1 cellular context compared by ENCODE assay signal in genomic region chr9:26955921-26956886, GRCh38.
TF ChIP-seq lines count a peak whose summit lies in the region.

Gene IFT74 (plus strand): TSS chr9:26956412. CDS start chr9:26961968, 5,556 bp downstream.

TF ChIP-seq in HepG2, 621 proteins besides CTCF, POLR2A, EP300 and RAD21 (continued from another document and continues in another):
- TF ChIP-seq HBP1 (CRISPR knock-in tag; IDR thresholded peaks at IDR 0.05; ENCODE audit: low read depth) (peak; percentile 61), TGIF2 (CRISPR knock-in tag; IDR thresholded peaks at IDR 0.05) (no peak), ZBTB7A (CRISPR knock-in tag; IDR thresholded peaks at IDR 0.05) (peak; percentile 56; the same call in 1 of the 2 replicates), ZNF597 (CRISPR knock-in tag; IDR thresholded peaks at IDR 0.05) (no peak), MAZ (IDR thresholded peaks at IDR 0.05; ENCODE audit: borderline replicate concordance, low read depth, low read length) (no peak), MAZ (CRISPR knock-in tag; IDR thresholded peaks at IDR 0.05; ENCODE audit: low read depth) (peak; percentile 65; the same call in 1 of the 2 replicates), ZNF709 (CRISPR knock-in tag; IDR thresholded peaks at IDR 0.05) (0 out of 2 replicates have a peak, but pooled peaks have one; percentile 63), YEATS2 (CRISPR knock-in tag; IDR thresholded peaks at IDR 0.05; ENCODE audit: borderline replicate concordance) (peak; percentile 91; the same call in 1 of the 2 replicates), XRCC5 (optimal IDR thresholded peaks at IDR 0.05; ENCODE audit: low read length) (no peak), ZNF274 (CRISPR knock-in tag; IDR thresholded peaks at IDR 0.05) (0 out of 2 replicates have a peak, but pooled peaks have one; percentile 57), ZNF350 (CRISPR knock-in tag; IDR thresholded peaks at IDR 0.05; ENCODE audit: borderline replicate concordance, low read depth) (peak; percentile 76; the same call in 1 of the 2 replicates), PHF21A (CRISPR knock-in tag; IDR thresholded peaks at IDR 0.05) (peak; percentile 28; the same call in 1 of the 2 replicates), HMG20A (CRISPR knock-in tag; IDR thresholded peaks at IDR 0.05; ENCODE audit: borderline replicate concordance) (no peak), SP2 (CRISPR knock-in tag; IDR thresholded peaks at IDR 0.05) (peak; percentile 86), MIXL1 (CRISPR knock-in tag; IDR thresholded peaks at IDR 0.05) (0 out of 2 replicates have a peak, but pooled peaks have one; percentile 56), SRY (CRISPR knock-in tag; IDR thresholded peaks at IDR 0.05) (no peak; the same call in 1 of the 2 replicates), SRSF4 (IDR thresholded peaks at IDR 0.05; ENCODE audit: low read depth, low read length, poor library complexity, severe bottlenecking) (no peak), ZNF337 (CRISPR knock-in tag; IDR thresholded peaks at IDR 0.05; ENCODE audit: borderline replicate concordance, low read depth) (no peak), NFE2L2 (IDR thresholded peaks at IDR 0.05; ENCODE audit: low read length) (no peak), STAG1 (CRISPR knock-in tag; IDR thresholded peaks at IDR 0.05) (no peak), GPN1 (CRISPR knock-in tag; IDR thresholded peaks at IDR 0.05; ENCODE audit: borderline replicate concordance) (no peak), SUZ12 (IDR thresholded peaks at IDR 0.05; ENCODE audit: low read depth, low read length) (no peak), GTF2F1 (IDR thresholded peaks at IDR 0.05; ENCODE audit: low read length) (no peak), ZNF644 (CRISPR knock-in tag; IDR thresholded peaks at IDR 0.05; ENCODE audit: low read depth) (no peak), NFKB2 (CRISPR knock-in tag; IDR thresholded peaks at IDR 0.05; ENCODE audit: borderline replicate concordance) (peak; percentile 73; the same call in 1 of the 2 replicates)
- TF ChIP-seq, protein P1, sequence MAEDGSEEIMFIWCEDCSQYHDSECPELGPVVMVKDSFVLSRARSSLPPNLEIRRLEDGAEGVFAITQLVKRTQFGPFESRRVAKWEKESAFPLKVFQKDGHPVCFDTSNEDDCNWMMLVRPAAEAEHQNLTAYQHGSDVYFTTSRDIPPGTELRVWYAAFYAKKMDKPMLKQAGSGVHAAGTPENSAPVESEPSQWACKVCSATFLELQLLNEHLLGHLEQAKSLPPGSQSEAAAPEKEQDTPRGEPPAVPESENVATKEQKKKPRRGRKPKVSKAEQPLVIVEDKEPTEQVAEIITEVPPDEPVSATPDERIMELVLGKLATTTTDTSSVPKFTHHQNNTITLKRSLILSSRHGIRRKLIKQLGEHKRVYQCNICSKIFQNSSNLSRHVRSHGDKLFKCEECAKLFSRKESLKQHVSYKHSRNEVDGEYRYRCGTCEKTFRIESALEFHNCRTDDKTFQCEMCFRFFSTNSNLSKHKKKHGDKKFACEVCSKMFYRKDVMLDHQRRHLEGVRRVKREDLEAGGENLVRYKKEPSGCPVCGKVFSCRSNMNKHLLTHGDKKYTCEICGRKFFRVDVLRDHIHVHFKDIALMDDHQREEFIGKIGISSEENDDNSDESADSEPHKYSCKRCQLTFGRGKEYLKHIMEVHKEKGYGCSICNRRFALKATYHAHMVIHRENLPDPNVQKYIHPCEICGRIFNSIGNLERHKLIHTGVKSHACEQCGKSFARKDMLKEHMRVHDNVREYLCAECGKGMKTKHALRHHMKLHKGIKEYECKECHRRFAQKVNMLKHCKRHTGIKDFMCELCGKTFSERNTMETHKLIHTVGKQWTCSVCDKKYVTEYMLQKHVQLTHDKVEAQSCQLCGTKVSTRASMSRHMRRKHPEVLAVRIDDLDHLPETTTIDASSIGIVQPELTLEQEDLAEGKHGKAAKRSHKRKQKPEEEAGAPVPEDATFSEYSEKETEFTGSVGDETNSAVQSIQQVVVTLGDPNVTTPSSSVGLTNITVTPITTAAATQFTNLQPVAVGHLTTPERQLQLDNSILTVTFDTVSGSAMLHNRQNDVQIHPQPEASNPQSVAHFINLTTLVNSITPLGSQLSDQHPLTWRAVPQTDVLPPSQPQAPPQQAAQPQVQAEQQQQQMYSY (CRISPR knock-in tag; IDR thresholded peaks at IDR 0.05) = peak; percentile 94
- TF ChIP-seq, protein P2, sequence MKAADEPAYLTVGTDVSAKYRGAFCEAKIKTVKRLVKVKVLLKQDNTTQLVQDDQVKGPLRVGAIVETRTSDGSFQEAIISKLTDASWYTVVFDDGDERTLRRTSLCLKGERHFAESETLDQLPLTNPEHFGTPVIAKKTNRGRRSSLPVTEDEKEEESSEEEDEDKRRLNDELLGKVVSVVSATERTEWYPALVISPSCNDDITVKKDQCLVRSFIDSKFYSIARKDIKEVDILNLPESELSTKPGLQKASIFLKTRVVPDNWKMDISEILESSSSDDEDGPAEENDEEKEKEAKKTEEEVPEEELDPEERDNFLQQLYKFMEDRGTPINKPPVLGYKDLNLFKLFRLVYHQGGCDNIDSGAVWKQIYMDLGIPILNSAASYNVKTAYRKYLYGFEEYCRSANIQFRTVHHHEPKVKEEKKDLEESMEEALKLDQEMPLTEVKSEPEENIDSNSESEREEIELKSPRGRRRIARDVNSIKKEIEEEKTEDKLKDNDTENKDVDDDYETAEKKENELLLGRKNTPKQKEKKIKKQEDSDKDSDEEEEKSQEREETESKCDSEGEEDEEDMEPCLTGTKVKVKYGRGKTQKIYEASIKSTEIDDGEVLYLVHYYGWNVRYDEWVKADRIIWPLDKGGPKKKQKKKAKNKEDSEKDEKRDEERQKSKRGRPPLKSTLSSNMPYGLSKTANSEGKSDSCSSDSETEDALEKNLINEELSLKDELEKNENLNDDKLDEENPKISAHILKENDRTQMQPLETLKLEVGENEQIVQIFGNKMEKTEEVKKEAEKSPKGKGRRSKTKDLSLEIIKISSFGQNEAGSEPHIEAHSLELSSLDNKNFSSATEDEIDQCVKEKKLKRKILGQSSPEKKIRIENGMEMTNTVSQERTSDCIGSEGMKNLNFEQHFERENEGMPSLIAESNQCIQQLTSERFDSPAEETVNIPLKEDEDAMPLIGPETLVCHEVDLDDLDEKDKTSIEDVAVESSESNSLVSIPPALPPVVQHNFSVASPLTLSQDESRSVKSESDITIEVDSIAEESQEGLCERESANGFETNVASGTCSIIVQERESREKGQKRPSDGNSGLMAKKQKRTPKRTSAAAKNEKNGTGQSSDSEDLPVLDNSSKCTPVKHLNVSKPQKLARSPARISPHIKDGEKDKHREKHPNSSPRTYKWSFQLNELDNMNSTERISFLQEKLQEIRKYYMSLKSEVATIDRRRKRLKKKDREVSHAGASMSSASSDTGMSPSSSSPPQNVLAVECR (CRISPR knock-in tag; IDR thresholded peaks at IDR 0.05; ENCODE audit: borderline replicate concordance) = peak; percentile 91
- TF ChIP-seq, protein P3, sequence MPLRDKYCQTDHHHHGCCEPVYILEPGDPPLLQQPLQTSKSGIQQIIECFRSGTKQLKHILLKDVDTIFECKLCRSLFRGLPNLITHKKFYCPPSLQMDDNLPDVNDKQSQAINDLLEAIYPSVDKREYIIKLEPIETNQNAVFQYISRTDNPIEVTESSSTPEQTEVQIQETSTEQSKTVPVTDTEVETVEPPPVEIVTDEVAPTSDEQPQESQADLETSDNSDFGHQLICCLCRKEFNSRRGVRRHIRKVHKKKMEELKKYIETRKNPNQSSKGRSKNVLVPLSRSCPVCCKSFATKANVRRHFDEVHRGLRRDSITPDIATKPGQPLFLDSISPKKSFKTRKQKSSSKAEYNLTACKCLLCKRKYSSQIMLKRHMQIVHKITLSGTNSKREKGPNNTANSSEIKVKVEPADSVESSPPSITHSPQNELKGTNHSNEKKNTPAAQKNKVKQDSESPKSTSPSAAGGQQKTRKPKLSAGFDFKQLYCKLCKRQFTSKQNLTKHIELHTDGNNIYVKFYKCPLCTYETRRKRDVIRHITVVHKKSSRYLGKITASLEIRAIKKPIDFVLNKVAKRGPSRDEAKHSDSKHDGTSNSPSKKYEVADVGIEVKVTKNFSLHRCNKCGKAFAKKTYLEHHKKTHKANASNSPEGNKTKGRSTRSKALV (CRISPR knock-in tag; IDR thresholded peaks at IDR 0.05) = no peak
- TF ChIP-seq, protein P4, sequence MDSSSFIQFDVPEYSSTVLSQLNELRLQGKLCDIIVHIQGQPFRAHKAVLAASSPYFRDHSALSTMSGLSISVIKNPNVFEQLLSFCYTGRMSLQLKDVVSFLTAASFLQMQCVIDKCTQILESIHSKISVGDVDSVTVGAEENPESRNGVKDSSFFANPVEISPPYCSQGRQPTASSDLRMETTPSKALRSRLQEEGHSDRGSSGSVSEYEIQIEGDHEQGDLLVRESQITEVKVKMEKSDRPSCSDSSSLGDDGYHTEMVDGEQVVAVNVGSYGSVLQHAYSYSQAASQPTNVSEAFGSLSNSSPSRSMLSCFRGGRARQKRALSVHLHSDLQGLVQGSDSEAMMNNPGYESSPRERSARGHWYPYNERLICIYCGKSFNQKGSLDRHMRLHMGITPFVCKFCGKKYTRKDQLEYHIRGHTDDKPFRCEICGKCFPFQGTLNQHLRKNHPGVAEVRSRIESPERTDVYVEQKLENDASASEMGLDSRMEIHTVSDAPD (CRISPR knock-in tag; IDR thresholded peaks at IDR 0.05) = no peak
- TF ChIP-seq, protein P5, sequence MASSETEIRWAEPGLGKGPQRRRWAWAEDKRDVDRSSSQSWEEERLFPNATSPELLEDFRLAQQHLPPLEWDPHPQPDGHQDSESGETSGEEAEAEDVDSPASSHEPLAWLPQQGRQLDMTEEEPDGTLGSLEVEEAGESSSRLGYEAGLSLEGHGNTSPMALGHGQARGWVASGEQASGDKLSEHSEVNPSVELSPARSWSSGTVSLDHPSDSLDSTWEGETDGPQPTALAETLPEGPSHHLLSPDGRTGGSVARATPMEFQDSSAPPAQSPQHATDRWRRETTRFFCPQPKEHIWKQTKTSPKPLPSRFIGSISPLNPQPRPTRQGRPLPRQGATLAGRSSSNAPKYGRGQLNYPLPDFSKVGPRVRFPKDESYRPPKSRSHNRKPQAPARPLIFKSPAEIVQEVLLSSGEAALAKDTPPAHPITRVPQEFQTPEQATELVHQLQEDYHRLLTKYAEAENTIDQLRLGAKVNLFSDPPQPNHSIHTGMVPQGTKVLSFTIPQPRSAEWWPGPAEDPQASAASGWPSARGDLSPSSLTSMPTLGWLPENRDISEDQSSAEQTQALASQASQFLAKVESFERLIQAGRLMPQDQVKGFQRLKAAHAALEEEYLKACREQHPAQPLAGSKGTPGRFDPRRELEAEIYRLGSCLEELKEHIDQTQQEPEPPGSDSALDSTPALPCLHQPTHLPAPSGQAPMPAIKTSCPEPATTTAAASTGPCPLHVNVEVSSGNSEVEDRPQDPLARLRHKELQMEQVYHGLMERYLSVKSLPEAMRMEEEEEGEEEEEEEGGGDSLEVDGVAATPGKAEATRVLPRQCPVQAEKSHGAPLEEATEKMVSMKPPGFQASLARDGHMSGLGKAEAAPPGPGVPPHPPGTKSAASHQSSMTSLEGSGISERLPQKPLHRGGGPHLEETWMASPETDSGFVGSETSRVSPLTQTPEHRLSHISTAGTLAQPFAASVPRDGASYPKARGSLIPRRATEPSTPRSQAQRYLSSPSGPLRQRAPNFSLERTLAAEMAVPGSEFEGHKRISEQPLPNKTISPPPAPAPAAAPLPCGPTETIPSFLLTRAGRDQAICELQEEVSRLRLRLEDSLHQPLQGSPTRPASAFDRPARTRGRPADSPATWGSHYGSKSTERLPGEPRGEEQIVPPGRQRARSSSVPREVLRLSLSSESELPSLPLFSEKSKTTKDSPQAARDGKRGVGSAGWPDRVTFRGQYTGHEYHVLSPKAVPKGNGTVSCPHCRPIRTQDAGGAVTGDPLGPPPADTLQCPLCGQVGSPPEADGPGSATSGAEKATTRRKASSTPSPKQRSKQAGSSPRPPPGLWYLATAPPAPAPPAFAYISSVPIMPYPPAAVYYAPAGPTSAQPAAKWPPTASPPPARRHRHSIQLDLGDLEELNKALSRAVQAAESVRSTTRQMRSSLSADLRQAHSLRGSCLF (CRISPR knock-in tag; IDR thresholded peaks at IDR 0.05; ENCODE audit: borderline replicate concordance) = no peak
- TF ChIP-seq, protein P6, sequence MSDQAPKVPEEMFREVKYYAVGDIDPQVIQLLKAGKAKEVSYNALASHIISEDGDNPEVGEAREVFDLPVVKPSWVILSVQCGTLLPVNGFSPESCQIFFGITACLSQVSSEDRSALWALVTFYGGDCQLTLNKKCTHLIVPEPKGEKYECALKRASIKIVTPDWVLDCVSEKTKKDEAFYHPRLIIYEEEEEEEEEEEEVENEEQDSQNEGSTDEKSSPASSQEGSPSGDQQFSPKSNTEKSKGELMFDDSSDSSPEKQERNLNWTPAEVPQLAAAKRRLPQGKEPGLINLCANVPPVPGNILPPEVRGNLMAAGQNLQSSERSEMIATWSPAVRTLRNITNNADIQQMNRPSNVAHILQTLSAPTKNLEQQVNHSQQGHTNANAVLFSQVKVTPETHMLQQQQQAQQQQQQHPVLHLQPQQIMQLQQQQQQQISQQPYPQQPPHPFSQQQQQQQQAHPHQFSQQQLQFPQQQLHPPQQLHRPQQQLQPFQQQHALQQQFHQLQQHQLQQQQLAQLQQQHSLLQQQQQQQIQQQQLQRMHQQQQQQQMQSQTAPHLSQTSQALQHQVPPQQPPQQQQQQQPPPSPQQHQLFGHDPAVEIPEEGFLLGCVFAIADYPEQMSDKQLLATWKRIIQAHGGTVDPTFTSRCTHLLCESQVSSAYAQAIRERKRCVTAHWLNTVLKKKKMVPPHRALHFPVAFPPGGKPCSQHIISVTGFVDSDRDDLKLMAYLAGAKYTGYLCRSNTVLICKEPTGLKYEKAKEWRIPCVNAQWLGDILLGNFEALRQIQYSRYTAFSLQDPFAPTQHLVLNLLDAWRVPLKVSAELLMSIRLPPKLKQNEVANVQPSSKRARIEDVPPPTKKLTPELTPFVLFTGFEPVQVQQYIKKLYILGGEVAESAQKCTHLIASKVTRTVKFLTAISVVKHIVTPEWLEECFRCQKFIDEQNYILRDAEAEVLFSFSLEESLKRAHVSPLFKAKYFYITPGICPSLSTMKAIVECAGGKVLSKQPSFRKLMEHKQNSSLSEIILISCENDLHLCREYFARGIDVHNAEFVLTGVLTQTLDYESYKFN (CRISPR knock-in tag; conservative IDR thresholded peaks at IDR 0.05) = no peak
- TF ChIP-seq, protein P7, sequence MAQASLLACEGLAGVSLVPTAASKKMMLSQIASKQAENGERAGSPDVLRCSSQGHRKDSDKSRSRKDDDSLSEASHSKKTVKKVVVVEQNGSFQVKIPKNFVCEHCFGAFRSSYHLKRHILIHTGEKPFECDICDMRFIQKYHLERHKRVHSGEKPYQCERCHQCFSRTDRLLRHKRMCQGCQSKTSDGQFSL (CRISPR knock-in tag; IDR thresholded peaks at IDR 0.05) = no peak
